Comparison of ENCODE assay signal across 2 cellular contexts in genomic region chr4:168486961-168487820, GRCh38.
A peak's percentile ranks its signal among the peaks of the same experiment; 100 is the strongest.
TF ChIP-seq lines count a peak whose summit lies in the region.

No MANE protein-coding gene starts in this region.

TF ChIP-seq in A549, 52 proteins besides CTCF, POLR2A, EP300 and RAD21 (continued from another document):
- no peak; the same call in 1 of the 2 replicates for TF ChIP-seq FOSL2 (IDR thresholded peaks at IDR 0.05)
- TF ChIP-seq FOSL2 (CRISPR knock-in tag; IDR thresholded peaks at IDR 0.05): peak; percentile 84
- no peak for TF ChIP-seq REST (IDR thresholded peaks at IDR 0.05)
- TF ChIP-seq ZNF302 (CRISPR knock-in tag; IDR thresholded peaks at IDR 0.05): no peak
- peak; percentile 67; the same call in 2 of the 3 replicates for TF ChIP-seq BCL3 (IDR thresholded peaks at IDR 0.05)
- TF ChIP-seq MAX (IDR thresholded peaks at IDR 0.05): peak; percentile 59; the same call in 1 of the 2 replicates
- TF ChIP-seq TFCP2L1 (CRISPR knock-in tag; IDR thresholded peaks at IDR 0.05): 0 out of 2 replicates have a peak, but pooled peaks have one; percentile 20
- TF ChIP-seq HOXB5 (CRISPR knock-in tag; IDR thresholded peaks at IDR 0.05): peak; percentile 72; the same call in 1 of the 2 replicates
TF ChIP-seq in A549: peak in this region for 10.

TF ChIP-seq in HCT116, 20 proteins besides CTCF, POLR2A, EP300 and RAD21 (continued from another document):
- no peak for TF ChIP-seq REST (IDR thresholded peaks at IDR 0.05; ENCODE audit: low read depth)
- TF ChIP-seq EZH2 (IDR thresholded peaks at IDR 0.05): no peak
